Comparison of ENCODE assay signal across 17 cellular contexts in genomic region chr20:49854190-49854875, GRCh38. TPM values are rescaled to one million over a fixed set of nuclear protein-coding genes. Genes with fewer than 3 reads are reported as not detected.
DNase-seq lines count a peak whose midpoint lies in the region; ATAC-seq, FAIRE-seq and TF ChIP-seq lines count a peak whose summit lies in the region.
"Had no signal": no experiment of that assay in that cellular context is flagged by ENCODE, and none has a peak within 500 bp of the region (broad histone marks: within the 10 kb centered on the region; RNA-seq: fewer than 3 reads in every experiment).

No MANE protein-coding gene starts in this region.

- H3K4me3 ChIP-seq in astrocyte (ENCODE audit: insufficient read depth, low read depth, low read length) (no peak overlapping the region), thyroid gland (replicated peaks in 1 of 3) (no peak overlapping the region)
- H3K4me3 ChIP-seq: cardiac muscle cell, lung, psoas muscle, tibial nerve had no signal

- no peak for ATAC-seq in activated CD8-positive, alpha-beta T cell treated with anti-CD3 and anti-CD28 coated beads, Interleukin-2, amount 10 ng/mL, durations not matched to agents 7 days and 5 days
- ATAC-seq in activated CD8-positive, alpha-beta T cell treated with anti-CD3 and anti-CD28 coated beads for 36 hours: no peak
- ATAC-seq: naive thymus-derived CD8-positive, alpha-beta T cell had no signal

- H4K20me1 ChIP-seq in astrocyte (ENCODE audit: insufficient read depth, low read length): no peaks in the 10 kb centered on the region

- H3K4me1 ChIP-seq in astrocyte (ENCODE audit: insufficient read depth, low read length) (peaks cover 7% of the 10 kb centered on the region), thyroid gland (peaks cover 6 to 29% of the 10 kb centered on the region in 2 donors)

- DNase-seq in activated CD8-positive, alpha-beta T cell treated with anti-CD3 and anti-CD28 coated beads, Interleukin-2, amount 10 ng/mL, durations not matched to agents 7 days and 5 days: no peak
- no peak for DNase-seq in activated CD8-positive, alpha-beta T cell treated with anti-CD3 and anti-CD28 coated beads for 36 hours
- DNase-seq in astrocyte (ENCODE audit: low read depth) (no peak), left kidney (ENCODE audit: low read depth, low spot score) (peak; percentile 36), type B pancreatic cell (ENCODE audit: extremely low spot score, unreplicated experiment) (no peak), thyroid gland (no peak), NCI-H1694 (lab: John Stamatoyannopoulos, UW) (no peak), LoVo (ENCODE audit: low spot score) (no peak)
- DNase-seq: effector CD4-positive, alpha-beta T cell; naive thymus-derived CD8-positive, alpha-beta T cell; psoas muscle; stimulated activated CD4-positive, alpha-beta T cell treated with anti-CD3 and anti-CD28 coated beads, Interleukin-12 subunit alpha, Interleukin-12 subunit beta, amount 100 ng/mL, for 4 hours had no signal

- no peak overlapping the region for H3K4me3 Mint-ChIP-seq in activated CD8-positive, alpha-beta T cell treated with anti-CD3 and anti-CD28 coated beads, Interleukin-2, amount 10 ng/mL, durations not matched to agents 7 days and 5 days
- H3K4me3 Mint-ChIP-seq in activated CD8-positive, alpha-beta T cell treated with anti-CD3 and anti-CD28 coated beads for 36 hours: no peak overlapping the region
- H3K4me3 Mint-ChIP-seq in astrocyte (ENCODE audit: unreplicated experiment) (no peak overlapping the region), type B pancreatic cell (no peak overlapping the region)
- H3K4me3 Mint-ChIP-seq: CD14-positive monocyte; naive thymus-derived CD8-positive, alpha-beta T cell had no signal

- H3K79me2 ChIP-seq in astrocyte (ENCODE audit: insufficient read depth, low read length): no peaks in the 10 kb centered on the region

- intact Hi-C loops in activated CD8-positive, alpha-beta T cell treated with anti-CD3 and anti-CD28 coated beads for 36 hours (cut with micrococcal nuclease): no loop called here
- intact Hi-C loops in thyroid gland (cut with DNase I): loop anchor here (10.0 kb wide), 1 partner anchor 60 kb away; the partner anchor contains the start of gene SPATA2

- no peak for TF ChIP-seq POLR2A in thyroid gland (IDR thresholded peaks at IDR 0.05)

- H3K9ac ChIP-seq in astrocyte (ENCODE audit: low read length): no peak overlapping the region

- peak overlapping the region; percentile 65 for H3K27ac Mint-ChIP-seq in activated CD8-positive, alpha-beta T cell treated with anti-CD3 and anti-CD28 coated beads, Interleukin-2, amount 10 ng/mL, durations not matched to agents 7 days and 5 days
- no peak overlapping the region for H3K27ac Mint-ChIP-seq in activated CD8-positive, alpha-beta T cell treated with anti-CD3 and anti-CD28 coated beads for 36 hours
- peak overlapping the region; percentile 88 for H3K27ac Mint-ChIP-seq in astrocyte (ENCODE audit: unreplicated experiment)
- H3K27ac Mint-ChIP-seq in type B pancreatic cell: peak overlapping the region; percentile 81

- H3K27me3 ChIP-seq in astrocyte (ENCODE audit: insufficient read depth, low read length) (no peaks in the 10 kb centered on the region), thyroid gland (no peaks in the 10 kb centered on the region)
- H3K27me3 ChIP-seq: cardiac muscle cell, tibial nerve had no signal

- CTCF ChIA-PET in activated CD8-positive, alpha-beta T cell treated with anti-CD3 and anti-CD28 coated beads, Interleukin-2, amount 10 ng/mL, durations not matched to agents 7 days and 5 days (lab: Charles Lee): interaction anchor here (4.8 kb wide), 1 partner anchor 8 kb away, joined by 31 read pairs; no protein-coding TSS in a partner anchor
- CTCF ChIA-PET in activated CD8-positive, alpha-beta T cell treated with anti-CD3 and anti-CD28 coated beads for 36 hours (lab: Charles Lee): interaction anchor here (5.1 kb wide), 1 partner anchor 8 kb away, joined by 29 read pairs; no protein-coding TSS in a partner anchor

- POLR2A ChIA-PET in activated CD8-positive, alpha-beta T cell treated with anti-CD3 and anti-CD28 coated beads, Interleukin-2, amount 10 ng/mL, durations not matched to agents 7 days and 5 days (lab: Charles Lee): no interaction called here
- POLR2A ChIA-PET in activated CD8-positive, alpha-beta T cell treated with anti-CD3 and anti-CD28 coated beads for 36 hours (lab: Charles Lee): no interaction called here

- H3K36me3 Mint-ChIP-seq in activated CD8-positive, alpha-beta T cell treated with anti-CD3 and anti-CD28 coated beads, Interleukin-2, amount 10 ng/mL, durations not matched to agents 7 days and 5 days (ENCODE audit: low read depth): peaks cover 27% of the 10 kb centered on the region
- H3K36me3 Mint-ChIP-seq in activated CD8-positive, alpha-beta T cell treated with anti-CD3 and anti-CD28 coated beads for 36 hours (ENCODE audit: low read depth): peaks cover 20% of the 10 kb centered on the region
- H3K36me3 Mint-ChIP-seq in astrocyte (ENCODE audit: low read depth, unreplicated experiment) (peaks cover 3% of the 10 kb centered on the region), type B pancreatic cell (peaks cover 13% of the 10 kb centered on the region)

- H3K9me3 ChIP-seq in astrocyte (ENCODE audit: insufficient read depth, low read depth, low read length) (no peaks in the 10 kb centered on the region), thyroid gland (no peaks in the 10 kb centered on the region)
- H3K9me3 ChIP-seq: psoas muscle, tibial nerve had no signal

- no peak for FAIRE-seq in astrocyte (lab: Jason Lieb, UNC)

- H3K36me3 ChIP-seq in astrocyte (ENCODE audit: insufficient read depth, low read length) (peaks cover 9% of the 10 kb centered on the region), thyroid gland (peaks cover 7 to 10% of the 10 kb centered on the region in 2 donors)

- H3K27ac ChIP-seq in astrocyte (ENCODE audit: low read depth, low read length): no peak overlapping the region
- H3K27ac ChIP-seq in thyroid gland: peak overlapping the region in 1 of 3 donors; percentile 36
- H3K27ac ChIP-seq: cardiac muscle cell, psoas muscle, VCaP had no signal

- H2AFZ ChIP-seq in astrocyte (ENCODE audit: low read depth, low read length): no peak overlapping the region

- H3K9me3 Mint-ChIP-seq in activated CD8-positive, alpha-beta T cell treated with anti-CD3 and anti-CD28 coated beads, Interleukin-2, amount 10 ng/mL, durations not matched to agents 7 days and 5 days (ENCODE audit: insufficient read depth): no peaks in the 10 kb centered on the region
- H3K9me3 Mint-ChIP-seq in activated CD8-positive, alpha-beta T cell treated with anti-CD3 and anti-CD28 coated beads for 36 hours: no peaks in the 10 kb centered on the region
- no peaks in the 10 kb centered on the region for H3K9me3 Mint-ChIP-seq in astrocyte (ENCODE audit: unreplicated experiment)
- no peaks in the 10 kb centered on the region for H3K9me3 Mint-ChIP-seq in type B pancreatic cell
- H3K9me3 Mint-ChIP-seq: CD14-positive monocyte; naive thymus-derived CD8-positive, alpha-beta T cell had no signal

- no peak overlapping the region for H3K4me2 ChIP-seq in astrocyte (ENCODE audit: low read length)

- H3K4me1 Mint-ChIP-seq in activated CD8-positive, alpha-beta T cell treated with anti-CD3 and anti-CD28 coated beads, Interleukin-2, amount 10 ng/mL, durations not matched to agents 7 days and 5 days (ENCODE audit: low read depth): peaks cover 13% of the 10 kb centered on the region
- no peaks in the 10 kb centered on the region for H3K4me1 Mint-ChIP-seq in activated CD8-positive, alpha-beta T cell treated with anti-CD3 and anti-CD28 coated beads for 36 hours (ENCODE audit: low read depth)
- peaks cover 34% of the 10 kb centered on the region for H3K4me1 Mint-ChIP-seq in astrocyte (ENCODE audit: low read depth, unreplicated experiment)
- peaks cover 31% of the 10 kb centered on the region for H3K4me1 Mint-ChIP-seq in type B pancreatic cell (ENCODE audit: unreplicated experiment)

- TF ChIP-seq CTCF in activated CD8-positive, alpha-beta T cell treated with anti-CD3 and anti-CD28 coated beads for 36 hours (IDR thresholded peaks at IDR 0.05): no peak
- TF ChIP-seq CTCF in astrocyte (IDR thresholded peaks at IDR 0.05; ENCODE audit: insufficient read depth, low read depth, low read length) (no peak), type B pancreatic cell (conservative IDR thresholded peaks at IDR 0.05) (no peak), thyroid gland (IDR thresholded peaks at IDR 0.05) (no peak)

- 88 to 95% methylated on average over 10 of the region's 10 CpGs for WGBS in thyroid gland, 2 donors

- no peaks in the 10 kb centered on the region for H3K27me3 Mint-ChIP-seq in activated CD8-positive, alpha-beta T cell treated with anti-CD3 and anti-CD28 coated beads, Interleukin-2, amount 10 ng/mL, durations not matched to agents 7 days and 5 days (ENCODE audit: low read depth)
- no peaks in the 10 kb centered on the region for H3K27me3 Mint-ChIP-seq in activated CD8-positive, alpha-beta T cell treated with anti-CD3 and anti-CD28 coated beads for 36 hours
- no peaks in the 10 kb centered on the region for H3K27me3 Mint-ChIP-seq in astrocyte (ENCODE audit: low read depth, unreplicated experiment)
- H3K27me3 Mint-ChIP-seq in type B pancreatic cell: no peaks in the 10 kb centered on the region
- H3K27me3 Mint-ChIP-seq: naive thymus-derived CD8-positive, alpha-beta T cell had no signal

RNA-seq across cellular contexts. Expression of gene SLC9A8, which starts 41.7 kb away (rescaled TPM):
- 10 to 100 TPM; 19.4 to 20.5 TPM for total RNA-seq in activated CD8-positive, alpha-beta T cell treated with anti-CD3 and anti-CD28 coated beads, Interleukin-2, amount 10 ng/mL, durations not matched to agents 7 days and 5 days
- 10 to 100 TPM in 1 of 2 experiments, 1 to 10 TPM in 1; 9.4 to 11.3 TPM for total RNA-seq in activated CD8-positive, alpha-beta T cell treated with anti-CD3 and anti-CD28 coated beads for 36 hours
- total RNA-seq in astrocyte (6.2 and 6.9 TPM in 2 replicates), type B pancreatic cell (ENCODE audit: low replicate concordance) (8.6 and 9.4 TPM in 2 replicates), thyroid gland (10 to 100 TPM; 12.0 to 20.2 (median 16.1) TPM)
